Comparison of ENCODE assay signal across 8 cellular contexts in the genomic region with DNA sequence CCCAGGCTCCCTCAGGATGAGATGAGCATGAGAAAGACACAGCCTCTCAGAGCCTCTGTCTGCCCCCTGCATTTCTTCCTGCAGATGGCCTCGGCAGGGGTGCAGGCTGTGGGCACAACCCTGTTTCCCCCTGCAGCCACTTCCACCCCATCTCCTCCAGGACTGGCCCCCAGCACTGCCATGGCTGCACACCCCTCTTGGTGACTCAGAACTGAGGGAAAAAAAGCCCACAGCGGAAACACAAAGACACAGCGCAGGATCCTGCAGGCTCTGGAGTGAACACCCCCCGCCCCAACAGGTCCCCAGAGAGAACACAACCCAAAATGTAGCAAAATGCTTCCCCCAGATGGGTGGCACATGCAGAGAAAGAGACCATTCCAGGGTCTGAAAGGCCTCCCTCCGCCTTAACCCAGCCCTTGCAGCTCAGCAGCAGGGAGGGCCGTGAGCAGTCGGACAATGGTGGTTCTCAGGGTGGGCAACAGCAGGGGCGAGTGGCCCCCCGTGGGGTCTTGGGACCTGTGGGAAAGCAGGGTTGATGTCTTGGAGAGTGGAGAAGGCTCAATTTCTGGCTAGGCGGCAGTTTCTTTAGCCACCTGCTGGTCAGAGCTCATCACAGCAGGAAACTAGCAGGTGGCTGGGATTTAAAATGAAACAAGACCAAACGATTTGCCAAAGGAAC. TPM values are rescaled to one million over a fixed set of nuclear protein-coding genes. Genes with fewer than 3 reads are reported as not detected.
DNase-seq lines count a peak whose midpoint lies in the region; ATAC-seq and TF ChIP-seq lines count a peak whose summit lies in the region.

No MANE protein-coding gene starts in this region.

- peaks cover 3% of the 10 kb centered on the region for H3K9me3 Mint-ChIP-seq in glutamatergic neuron (ENCODE audit: unreplicated experiment)

- H3K36me3 ChIP-seq in Peyer's patch = peaks cover 0 to 48% (median 0%) of the 10 kb centered on the region in 3 donors
- peaks cover 0 to 6% of the 10 kb centered on the region in 2 donors for H3K36me3 ChIP-seq in aorta (ENCODE audit: control insufficient read depth in 1 of 2, insufficient read depth in 2 of 2, low read length in 1 of 2)

- peaks cover 10% of the 10 kb centered on the region for H3K27me3 Mint-ChIP-seq in glutamatergic neuron (ENCODE audit: unreplicated experiment)

- no peak overlapping the region for H3K4me3 Mint-ChIP-seq in glutamatergic neuron (ENCODE audit: unreplicated experiment)

- no peaks in the 10 kb centered on the region for H3K27me3 ChIP-seq in Peyer's patch
- no peaks in the 10 kb centered on the region for H3K27me3 ChIP-seq in aorta (ENCODE audit: control insufficient read depth in 1 of 2, insufficient read depth in 2 of 2, low read length in 1 of 2)

- ATAC-seq in aorta (ENCODE audit: low FRiP score) = no peak

- WGBS in aorta, 2 donors = 67 to 73% methylated on average over 11 of the region's 11 CpGs

- H3K27ac ChIP-seq in Peyer's patch = no peak overlapping the region
- H3K27ac ChIP-seq in aorta (ENCODE audit: low read depth in 1 of 2, low read length in 2 of 2) = no peak overlapping the region

- H3K27ac Mint-ChIP-seq in glutamatergic neuron (ENCODE audit: unreplicated experiment) = no peak overlapping the region

- intact Hi-C loops in aorta (cut with DNase I) = no loop called here

- H3K4me1 ChIP-seq in Peyer's patch (peaks cover 4 to 17% (median 6%) of the 10 kb centered on the region in 4 donors), aorta (ENCODE audit: control insufficient read depth in 1 of 2, insufficient read depth in 2 of 2, low read length in 2 of 2) (no peaks in the 10 kb centered on the region)

- peak; percentile 45 for DNase-seq in AG08395 (ENCODE audit: low spot score)
- peak; percentile 58 for DNase-seq in GM12865 (ENCODE audit: low read depth)
- no peak for DNase-seq in Peyer's patch
- DNase-seq in glutamatergic neuron = peak; percentile 54
- no peak for DNase-seq in midbrain (lab: John Stamatoyannopoulos, UW)
- DNase-seq in NCI-H1930 (lab: John Stamatoyannopoulos, UW) = no peak
- DNase-seq in aorta = no peak
- no peak for DNase-seq in NCI-H345 treated with DMSO at 0.1 percent for 48 hours (lab: John Stamatoyannopoulos, UW; ENCODE audit: unreplicated experiment)

- TF ChIP-seq CTCF in GM12865 (IDR thresholded peaks at IDR 0.05; ENCODE audit: insufficient read depth, low read depth, low read length, missing control alignments) (peak; percentile 48), Peyer's patch (IDR thresholded peaks at IDR 0.05) (peak in 4 of 6 experiments; percentile 29 to 46 (median 38)), glutamatergic neuron (IDR thresholded peaks at IDR 0.05; ENCODE audit: partially characterized antibody, unreplicated experiment) (peak; percentile 81)

- no peak overlapping the region for H3K4me3 ChIP-seq in GM12865 (ENCODE audit: low read depth, low read length)
- no peak overlapping the region for H3K4me3 ChIP-seq in Peyer's patch
- no peak overlapping the region for H3K4me3 ChIP-seq in aorta (ENCODE audit: low read length in 2 of 2)

- H3K36me3 Mint-ChIP-seq in glutamatergic neuron (ENCODE audit: unreplicated experiment) = no peaks in the 10 kb centered on the region

- no peaks in the 10 kb centered on the region for H3K9me3 ChIP-seq in Peyer's patch
- no peaks in the 10 kb centered on the region for H3K9me3 ChIP-seq in aorta (ENCODE audit: control insufficient read depth, low read length)

- peaks cover 2% of the 10 kb centered on the region for H3K4me1 Mint-ChIP-seq in glutamatergic neuron (ENCODE audit: low read depth, unreplicated experiment)

- TF ChIP-seq POLR2A in Peyer's patch (IDR thresholded peaks at IDR 0.05) = no peak

RNA-seq across cellular contexts. Expression of gene TUBGCP6, which starts 8.0 kb away (rescaled TPM):
- total RNA-seq in Peyer's patch (100 to 1,000 TPM in 2 of 4 donors, 10 to 100 TPM in 2; 51.5 to 163 (median 111) TPM), glutamatergic neuron (ENCODE audit: unreplicated experiment) (51.0 TPM), aorta (10 to 100 TPM; 29.0 to 49.5 TPM)
- polyA plus RNA-seq in aorta = 100 to 1,000 TPM in 1 of 2 donors, 1 to 10 TPM in 1; 7.0 to 134 TPM

RNA-seq across cellular contexts. Expression of gene HDAC10, which starts 14.2 kb away (rescaled TPM):
- total RNA-seq in Peyer's patch = 100 to 1,000 TPM in 3 of 4 donors, 10 to 100 TPM in 1; 57.3 to 165 (median 119) TPM
- 88.2 TPM for total RNA-seq in glutamatergic neuron (ENCODE audit: unreplicated experiment)
- total RNA-seq in aorta = 10 to 100 TPM; 19.8 to 47.8 TPM
- 10 to 100 TPM in 1 of 2 donors, 1 to 10 TPM in 1; 5.5 to 57.3 TPM for polyA plus RNA-seq in aorta

RNA-seq across cellular contexts. Expression of gene MAPK12, which starts 24.6 kb away (rescaled TPM):
- 10 to 100 TPM in 1 of 4 donors, 1 to 10 TPM in 3; 1.2 to 37.1 (median 5.4) TPM for total RNA-seq in Peyer's patch
- 88.5 TPM for total RNA-seq in glutamatergic neuron (ENCODE audit: unreplicated experiment)
- 10 to 100 TPM in 1 of 2 donors, 1 to 10 TPM in 1; 9.2 to 22.9 TPM for total RNA-seq in aorta
- 10 to 100 TPM in 1 of 2 donors, 1 to 10 TPM in 1; 1.6 to 19.0 TPM for polyA plus RNA-seq in aorta

RNA-seq across cellular contexts. Expression of gene MAPK11, which starts 33.3 kb away (rescaled TPM):
- total RNA-seq in Peyer's patch (10 to 100 TPM in 1 of 4 donors, 1 to 10 TPM in 2, not detected in 1; 2.0 to 14.0 (median 2.5) TPM), glutamatergic neuron (ENCODE audit: unreplicated experiment) (131 TPM), aorta (10 to 100 TPM; 10.7 to 23.2 TPM)
- 10 to 100 TPM in 1 of 2 donors, under 1 TPM in 1; 0.13 to 14.9 TPM for polyA plus RNA-seq in aorta

RNA-seq across cellular contexts. Expression of gene SELENOO, which starts 36.1 kb away (rescaled TPM):
- 100 to 1,000 TPM in 1 of 4 donors, 10 to 100 TPM in 3; 48.7 to 101 (median 74.0) TPM for total RNA-seq in Peyer's patch
- 23.9 TPM for total RNA-seq in glutamatergic neuron (ENCODE audit: unreplicated experiment)
- 10 to 100 TPM; 14.2 to 21.6 TPM for total RNA-seq in aorta
- 100 to 1,000 TPM in 1 of 2 donors, 10 to 100 TPM in 1; 11.6 to 105 TPM for polyA plus RNA-seq in aorta

Comparison
In these comparisons a context has a peak if more than half of its experiments do, and no peak if none do; other contexts are left out.
1. DNase-seq: peak in AG08395 (single experiment), GM12865 (single experiment) and glutamatergic neuron (single experiment); none in Peyer's patch (0 of 3), midbrain (single experiment), NCI-H1930 (0 of 2), aorta (0 of 2) and NCI-H345 treated with DMSO at 0.1 percent for 48 hours (single experiment).
2. Peak in every context shown above with its lines, with median percentiles within 50 percentile points of each other: CTCF ChIP-seq.